In the genomic region with DNA sequence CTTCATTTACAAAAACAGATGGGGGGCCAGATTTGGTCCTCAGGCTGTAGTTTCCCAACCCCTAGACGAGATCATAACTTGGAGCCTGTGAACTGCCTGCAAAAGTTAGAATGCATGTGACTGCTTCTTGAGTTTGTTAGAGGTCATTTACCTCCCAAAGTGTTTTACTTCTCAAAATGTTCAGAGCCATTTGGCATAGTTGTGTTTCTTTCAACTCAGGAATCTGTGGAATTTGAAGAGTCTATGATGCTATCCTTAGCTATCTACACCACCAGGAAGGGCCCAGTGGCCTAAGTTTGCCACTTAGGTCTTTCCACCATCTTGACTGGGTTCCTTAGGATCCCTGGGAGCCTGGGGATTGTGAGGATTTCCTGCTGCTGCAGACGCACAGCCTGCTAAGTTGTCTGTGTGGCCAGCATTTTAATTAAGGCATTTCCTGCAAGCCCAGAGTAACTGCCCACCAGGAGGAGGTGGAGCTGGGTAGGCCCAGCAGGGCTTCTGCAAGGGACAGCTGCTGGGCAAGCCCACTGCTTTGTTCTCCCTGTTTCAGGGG, we compare ENCODE assay signal across 1 cellular context.
TF ChIP-seq lines count a peak whose summit lies in the region.

No MANE protein-coding gene starts in this region.

TF ChIP-seq in SK-N-SH, 30 proteins besides CTCF, POLR2A, EP300 and RAD21 (continued from another document):
- TF ChIP-seq, protein P1, sequence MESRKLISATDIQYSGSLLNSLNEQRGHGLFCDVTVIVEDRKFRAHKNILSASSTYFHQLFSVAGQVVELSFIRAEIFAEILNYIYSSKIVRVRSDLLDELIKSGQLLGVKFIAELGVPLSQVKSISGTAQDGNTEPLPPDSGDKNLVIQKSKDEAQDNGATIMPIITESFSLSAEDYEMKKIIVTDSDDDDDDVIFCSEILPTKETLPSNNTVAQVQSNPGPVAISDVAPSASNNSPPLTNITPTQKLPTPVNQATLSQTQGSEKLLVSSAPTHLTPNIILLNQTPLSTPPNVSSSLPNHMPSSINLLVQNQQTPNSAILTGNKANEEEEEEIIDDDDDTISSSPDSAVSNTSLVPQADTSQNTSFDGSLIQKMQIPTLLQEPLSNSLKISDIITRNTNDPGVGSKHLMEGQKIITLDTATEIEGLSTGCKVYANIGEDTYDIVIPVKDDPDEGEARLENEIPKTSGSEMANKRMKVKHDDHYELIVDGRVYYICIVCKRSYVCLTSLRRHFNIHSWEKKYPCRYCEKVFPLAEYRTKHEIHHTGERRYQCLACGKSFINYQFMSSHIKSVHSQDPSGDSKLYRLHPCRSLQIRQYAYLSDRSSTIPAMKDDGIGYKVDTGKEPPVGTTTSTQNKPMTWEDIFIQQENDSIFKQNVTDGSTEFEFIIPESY (IDR thresholded peaks at IDR 0.05; ENCODE audit: borderline replicate concordance, low read depth), result no peak
- TF ChIP-seq RFX5 (IDR thresholded peaks at IDR 0.05; ENCODE audit: low read length) (no peak), RXRA (IDR thresholded peaks at IDR 0.05; ENCODE audit: borderline replicate concordance, low read depth) (peak; percentile 21; the same call in 1 of the 2 replicates), TCF12 (IDR thresholded peaks at IDR 0.05) (peak; percentile 36; the same call in 1 of the 2 replicates), ELF1 (IDR thresholded peaks at IDR 0.05) (no peak), MEF2A (IDR thresholded peaks at IDR 0.05; ENCODE audit: borderline replicate concordance, low read depth) (no peak), FOSL2 (IDR thresholded peaks at IDR 0.05; ENCODE audit: borderline replicate concordance, low read depth) (no peak), FOXJ3 (CRISPR knock-in tag; IDR thresholded peaks at IDR 0.05) (no peak), POLR2AphosphoS5 (IDR thresholded peaks at IDR 0.05; ENCODE audit: low read depth, low read length) (no peak), YY1 (IDR thresholded peaks at IDR 0.05; ENCODE audit: low read depth) (0 out of 2 replicates have a peak, but pooled peaks have one; percentile 35), TEAD4 (IDR thresholded peaks at IDR 0.05; ENCODE audit: borderline replicate concordance, insufficient read depth) (0 out of 2 replicates have a peak, but pooled peaks have one; percentile 49), GATA2 (CRISPR knock-in tag; IDR thresholded peaks at IDR 0.05) (no peak), JUND (IDR thresholded peaks at IDR 0.05) (peak; percentile 10; the same call in 1 of the 2 replicates), NRF1 (IDR thresholded peaks at IDR 0.05; ENCODE audit: low read depth, low read length) (no peak), TAF1 (IDR thresholded peaks at IDR 0.05; ENCODE audit: borderline replicate concordance, low read depth, low read length) (no peak; the same call in 1 of the 2 replicates)
- TF ChIP-seq, protein P2, sequence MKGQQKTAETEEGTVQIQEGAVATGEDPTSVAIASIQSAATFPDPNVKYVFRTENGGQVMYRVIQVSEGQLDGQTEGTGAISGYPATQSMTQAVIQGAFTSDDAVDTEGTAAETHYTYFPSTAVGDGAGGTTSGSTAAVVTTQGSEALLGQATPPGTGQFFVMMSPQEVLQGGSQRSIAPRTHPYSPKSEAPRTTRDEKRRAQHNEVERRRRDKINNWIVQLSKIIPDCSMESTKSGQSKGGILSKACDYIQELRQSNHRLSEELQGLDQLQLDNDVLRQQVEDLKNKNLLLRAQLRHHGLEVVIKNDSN (IDR thresholded peaks at IDR 0.05; ENCODE audit: borderline replicate concordance, low read depth), result no peak
- TF ChIP-seq, protein P3, sequence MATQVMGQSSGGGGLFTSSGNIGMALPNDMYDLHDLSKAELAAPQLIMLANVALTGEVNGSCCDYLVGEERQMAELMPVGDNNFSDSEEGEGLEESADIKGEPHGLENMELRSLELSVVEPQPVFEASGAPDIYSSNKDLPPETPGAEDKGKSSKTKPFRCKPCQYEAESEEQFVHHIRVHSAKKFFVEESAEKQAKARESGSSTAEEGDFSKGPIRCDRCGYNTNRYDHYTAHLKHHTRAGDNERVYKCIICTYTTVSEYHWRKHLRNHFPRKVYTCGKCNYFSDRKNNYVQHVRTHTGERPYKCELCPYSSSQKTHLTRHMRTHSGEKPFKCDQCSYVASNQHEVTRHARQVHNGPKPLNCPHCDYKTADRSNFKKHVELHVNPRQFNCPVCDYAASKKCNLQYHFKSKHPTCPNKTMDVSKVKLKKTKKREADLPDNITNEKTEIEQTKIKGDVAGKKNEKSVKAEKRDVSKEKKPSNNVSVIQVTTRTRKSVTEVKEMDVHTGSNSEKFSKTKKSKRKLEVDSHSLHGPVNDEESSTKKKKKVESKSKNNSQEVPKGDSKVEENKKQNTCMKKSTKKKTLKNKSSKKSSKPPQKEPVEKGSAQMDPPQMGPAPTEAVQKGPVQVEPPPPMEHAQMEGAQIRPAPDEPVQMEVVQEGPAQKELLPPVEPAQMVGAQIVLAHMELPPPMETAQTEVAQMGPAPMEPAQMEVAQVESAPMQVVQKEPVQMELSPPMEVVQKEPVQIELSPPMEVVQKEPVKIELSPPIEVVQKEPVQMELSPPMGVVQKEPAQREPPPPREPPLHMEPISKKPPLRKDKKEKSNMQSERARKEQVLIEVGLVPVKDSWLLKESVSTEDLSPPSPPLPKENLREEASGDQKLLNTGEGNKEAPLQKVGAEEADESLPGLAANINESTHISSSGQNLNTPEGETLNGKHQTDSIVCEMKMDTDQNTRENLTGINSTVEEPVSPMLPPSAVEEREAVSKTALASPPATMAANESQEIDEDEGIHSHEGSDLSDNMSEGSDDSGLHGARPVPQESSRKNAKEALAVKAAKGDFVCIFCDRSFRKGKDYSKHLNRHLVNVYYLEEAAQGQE (IDR thresholded peaks at IDR 0.05; ENCODE audit: low read depth, low read length), result no peak
